Comparison of ENCODE assay signal across 9 cellular contexts in the genomic region with DNA sequence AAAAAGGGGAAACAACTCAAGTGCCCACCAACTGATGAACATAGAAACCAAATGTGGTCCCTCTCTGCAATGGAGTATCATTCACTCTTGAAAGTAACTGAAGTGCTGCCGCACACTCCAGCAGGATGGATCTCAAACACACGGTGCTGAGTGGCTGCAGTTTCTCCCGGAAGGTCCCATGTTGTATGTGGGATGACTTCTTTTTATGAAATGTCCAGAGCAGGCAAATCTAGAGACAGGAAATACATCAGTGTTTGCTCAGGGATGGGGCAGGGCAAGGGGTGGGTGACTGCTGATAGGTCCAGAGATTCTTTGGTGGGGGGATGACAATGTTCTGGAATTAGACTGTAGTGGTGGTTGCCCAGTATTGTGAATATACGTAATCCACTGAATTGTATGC.
"Had no signal": no experiment of that assay in that cellular context is flagged by ENCODE, and none has a peak within 500 bp of the region (broad histone marks: within the 10 kb centered on the region; RNA-seq: fewer than 3 reads in every experiment).

No MANE protein-coding gene starts in this region.

- H3K27ac ChIP-seq: GM23248, HL-60 had no signal

- ATAC-seq: HCT116, HepG2 had no signal

- DNase-seq: GM23248, GOT3, H7, HFFc6, KBM-7 had no signal

- H3K9ac ChIP-seq: GM23248 had no signal

- H2AFZ ChIP-seq: GM23248 had no signal

- H3K4me3 ChIP-seq: GM23248, HAP-1 had no signal

- H3K36me3 ChIP-seq: HAP-1 had no signal

- H3K4me1 ChIP-seq: HAP-1 had no signal

- H3K9me3 ChIP-seq: HAP-1 had no signal
